ENCODE assay signal across 20 cellular contexts in the genomic region with DNA sequence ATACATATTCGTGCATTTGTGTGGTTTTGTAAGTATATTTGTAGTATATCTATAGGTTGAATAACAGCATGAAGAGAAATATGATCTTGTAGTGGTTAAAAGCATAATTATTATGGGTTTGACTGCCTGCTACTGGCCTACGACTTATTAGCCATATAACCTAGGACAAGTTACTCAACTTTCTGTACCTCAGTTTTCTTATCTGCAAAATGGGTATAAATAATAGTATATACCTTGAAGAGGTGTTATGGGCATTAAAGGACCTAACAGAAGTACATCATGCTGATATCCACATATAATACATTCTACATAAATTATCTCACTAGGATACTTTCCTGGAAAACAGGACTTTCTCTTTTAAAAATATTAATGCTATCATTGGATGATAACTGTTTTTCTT.
DNase-seq lines count a peak whose midpoint lies in the region; ATAC-seq, FAIRE-seq and TF ChIP-seq lines count a peak whose summit lies in the region.
"Had no signal": no experiment of that assay in that cellular context is flagged by ENCODE, and none has a peak within 500 bp of the region (broad histone marks: within the 10 kb centered on the region; RNA-seq: fewer than 3 reads in every experiment).

No MANE protein-coding gene starts in this region.

- DNase-seq in A549 (ENCODE audit: low read depth in 1 of 2, low spot score in 1 of 2) (no peak), HFFc6 (no peak), adipocyte (ENCODE audit: low read depth) (no peak), foreskin keratinocyte (no peak), esophagus muscularis mucosa (ENCODE audit: extremely low spot score) (no peak), NCI-H748 treated with DMSO at 0.1 percent for 48 hours (lab: John Stamatoyannopoulos, UW) (no peak)
- DNase-seq: CD8-positive, alpha-beta T cell; DMS79; H9; KBM-7; NCI-H1417; NCI-H187 treated with DMSO at 0.1 percent for 48 hours; NCI-H524; Right ventricle myocardium superior had no signal

- no peaks in the 10 kb centered on the region for H3K9me3 Mint-ChIP-seq in HFFc6
- H3K9me3 Mint-ChIP-seq: CD8-positive, alpha-beta T cell; H9 had no signal

- no peak for TF ChIP-seq RAD21 in A549 (conservative IDR thresholded peaks at IDR 0.05 in 1 of 2, IDR thresholded peaks at IDR 0.05 in 1 of 2)

- ATAC-seq in A549, result no peak
- ATAC-seq in foreskin keratinocyte, result no peak
- ATAC-seq in GM19035 (IDR thresholded peaks at IDR 0.05; ENCODE audit: unreplicated experiment), result no peak
- ATAC-seq in GM18907 (IDR thresholded peaks at IDR 0.05; ENCODE audit: unreplicated experiment), result no peak
- ATAC-seq: CD8-positive, alpha-beta T cell had no signal

- peak overlapping the region; percentile 69; the same call in 2 of the 3 replicates for H3K4me2 ChIP-seq in A549
- H3K4me2 ChIP-seq: BLaER1 treated with 17β-estradiol and CSF1 and Interleukin-3, amounts not matched to agents 10 nM and 100 nM had no signal

- intact Hi-C loops in esophagus muscularis mucosa (cut with DNase I), result no loop called here

- peaks cover 34% of the 10 kb centered on the region for H3K36me3 Mint-ChIP-seq in HFFc6 (ENCODE audit: low read depth)
- H3K36me3 Mint-ChIP-seq: CD8-positive, alpha-beta T cell had no signal

- H3K27me3 ChIP-seq in adipocyte (replicated peaks; ENCODE audit: control insufficient read depth, insufficient read depth, low read length), result no peaks in the 10 kb centered on the region
- H3K27me3 ChIP-seq in foreskin keratinocyte, result no peaks in the 10 kb centered on the region
- no peaks in the 10 kb centered on the region for H3K27me3 ChIP-seq in esophagus muscularis mucosa
- H3K27me3 ChIP-seq: BLaER1 treated with 17β-estradiol and CSF1 and Interleukin-3, amounts not matched to agents 10 nM and 100 nM had no signal

- no peaks in the 10 kb centered on the region; the same call in 1 of the 2 replicates for H3K27me3 Mint-ChIP-seq in HFFc6 (ENCODE audit: insufficient read depth)

- H3K27ac ChIP-seq in A549 (peak overlapping the region; percentile 76 to 79; a peak in 3 of 6 replicates), foreskin keratinocyte (peak overlapping the region; percentile 93), esophagus muscularis mucosa (replicated peaks in 1 of 4) (no peak overlapping the region)
- H3K27ac ChIP-seq: BLaER1 treated with 17β-estradiol and CSF1 and Interleukin-3, amounts not matched to agents 10 nM and 100 nM; SK-N-MC had no signal

- H3K9me3 ChIP-seq in A549, result no peaks in the 10 kb centered on the region
- H3K9me3 ChIP-seq in adipocyte (ENCODE audit: control insufficient read depth, low read length), result no peaks in the 10 kb centered on the region
- no peaks in the 10 kb centered on the region for H3K9me3 ChIP-seq in esophagus muscularis mucosa
- H3K9me3 ChIP-seq: BLaER1 treated with 17β-estradiol and CSF1 and Interleukin-3, amounts not matched to agents 10 nM and 100 nM had no signal

- peaks cover 88% of the 10 kb centered on the region for H3K4me1 Mint-ChIP-seq in HFFc6 (ENCODE audit: low read depth)

- no peak for TF ChIP-seq CTCF in A549 (IDR thresholded peaks at IDR 0.05)
- no peak for TF ChIP-seq CTCF in HFFc6 (IDR thresholded peaks at IDR 0.05)
- TF ChIP-seq CTCF in foreskin keratinocyte (conservative IDR thresholded peaks at IDR 0.05), result no peak
- no peak for TF ChIP-seq CTCF in esophagus muscularis mucosa (IDR thresholded peaks at IDR 0.05)

- TF ChIP-seq POLR2A in A549 (IDR thresholded peaks at IDR 0.05; ENCODE audit: low read length) (no peak), esophagus muscularis mucosa (IDR thresholded peaks at IDR 0.05; ENCODE audit: low read depth) (no peak)

- peak overlapping the region; percentile 95 for H3K27ac Mint-ChIP-seq in HFFc6
- H3K27ac Mint-ChIP-seq: CD8-positive, alpha-beta T cell; H9 had no signal

- WGBS in A549 (ENCODE audit: missing lambda C conversion rate), result 56% methylated on average over 2 of the region's 2 CpGs
- 82% methylated on average over 2 of the region's 2 CpGs for WGBS in esophagus muscularis mucosa

- CTCF ChIA-PET in A549 (lab: Yijun Ruan, JAX), result interaction anchor here (3.5 kb wide), 1 partner anchor 257 kb away, joined by 10 read pairs; no protein-coding TSS in a partner anchor

- no peaks in the 10 kb centered on the region for H3K36me3 ChIP-seq in adipocyte (ENCODE audit: control insufficient read depth, insufficient read depth, low read length, severe bottlenecking)
- H3K36me3 ChIP-seq in esophagus muscularis mucosa, result no peaks in the 10 kb centered on the region
- H3K36me3 ChIP-seq: BLaER1 treated with 17β-estradiol and CSF1 and Interleukin-3, amounts not matched to agents 10 nM and 100 nM had no signal

- H3K4me3 Mint-ChIP-seq in HFFc6, result no peak overlapping the region
- H3K4me3 Mint-ChIP-seq: CD8-positive, alpha-beta T cell; H9 had no signal

- H3K4me3 ChIP-seq in A549 (no peak overlapping the region), adipocyte (ENCODE audit: low read length) (no peak overlapping the region), esophagus muscularis mucosa (no peak overlapping the region)
- H3K4me3 ChIP-seq: BLaER1 treated with 17β-estradiol and CSF1 and Interleukin-3, amounts not matched to agents 10 nM and 100 nM; SK-N-MC had no signal

- FAIRE-seq in A549 (lab: Jason Lieb, UNC), result no peak
- FAIRE-seq: GM12892, GM18507 had no signal

- H3K4me1 ChIP-seq in A549, result peaks cover 51% of the 10 kb centered on the region
- H3K4me1 ChIP-seq in adipocyte (ENCODE audit: control insufficient read depth, insufficient read depth, low read length), result peaks cover 43% of the 10 kb centered on the region
- peaks cover 56% of the 10 kb centered on the region for H3K4me1 ChIP-seq in foreskin keratinocyte
- H3K4me1 ChIP-seq in esophagus muscularis mucosa, result peaks cover 0 to 1% (median 0%) of the 10 kb centered on the region in 4 donors

- POLR2A ChIA-PET in A549 (lab: Yijun Ruan, JAX), result no interaction called here

- no peak for TF ChIP-seq EP300 in A549 (IDR thresholded peaks at IDR 0.05)
- no peak for TF ChIP-seq EP300 in esophagus muscularis mucosa (IDR thresholded peaks at IDR 0.05)

- peak overlapping the region; percentile 28 for H3K9ac ChIP-seq in adipocyte (ENCODE audit: low read length)
- H3K9ac ChIP-seq: BLaER1 treated with 17β-estradiol and CSF1 and Interleukin-3, amounts not matched to agents 10 nM and 100 nM had no signal

TF ChIP-seq in A549, 52 proteins besides CTCF, POLR2A, EP300 and RAD21:
- TF ChIP-seq, protein P1, sequence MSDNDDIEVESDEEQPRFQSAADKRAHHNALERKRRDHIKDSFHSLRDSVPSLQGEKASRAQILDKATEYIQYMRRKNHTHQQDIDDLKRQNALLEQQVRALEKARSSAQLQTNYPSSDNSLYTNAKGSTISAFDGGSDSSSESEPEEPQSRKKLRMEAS (IDR thresholded peaks at IDR 0.05), result no peak
- TF ChIP-seq NFE2L2 (conservative IDR thresholded peaks at IDR 0.05; ENCODE audit: low read length) (no peak), KDM5A (IDR thresholded peaks at IDR 0.05) (no peak), FOSB (CRISPR knock-in tag; IDR thresholded peaks at IDR 0.05) (no peak), MYC (IDR thresholded peaks at IDR 0.05; ENCODE audit: borderline replicate concordance, low read length) (no peak), CBX8 (IDR thresholded peaks at IDR 0.05) (no peak), NR3C1 (IDR thresholded peaks at IDR 0.05) (no peak), FOXS1 (CRISPR knock-in tag; IDR thresholded peaks at IDR 0.05) (no peak), EHF (CRISPR knock-in tag; IDR thresholded peaks at IDR 0.05) (no peak), HOXA7 (CRISPR knock-in tag; IDR thresholded peaks at IDR 0.05) (no peak), JUN (IDR thresholded peaks at IDR 0.05) (no peak), RARB (CRISPR knock-in tag; IDR thresholded peaks at IDR 0.05) (no peak), ZNF302 (CRISPR knock-in tag; IDR thresholded peaks at IDR 0.05) (no peak)
- TF ChIP-seq, protein P2, sequence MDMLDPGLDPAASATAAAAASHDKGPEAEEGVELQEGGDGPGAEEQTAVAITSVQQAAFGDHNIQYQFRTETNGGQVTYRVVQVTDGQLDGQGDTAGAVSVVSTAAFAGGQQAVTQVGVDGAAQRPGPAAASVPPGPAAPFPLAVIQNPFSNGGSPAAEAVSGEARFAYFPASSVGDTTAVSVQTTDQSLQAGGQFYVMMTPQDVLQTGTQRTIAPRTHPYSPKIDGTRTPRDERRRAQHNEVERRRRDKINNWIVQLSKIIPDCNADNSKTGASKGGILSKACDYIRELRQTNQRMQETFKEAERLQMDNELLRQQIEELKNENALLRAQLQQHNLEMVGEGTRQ (IDR thresholded peaks at IDR 0.05), result no peak
- TF ChIP-seq, protein P3, sequence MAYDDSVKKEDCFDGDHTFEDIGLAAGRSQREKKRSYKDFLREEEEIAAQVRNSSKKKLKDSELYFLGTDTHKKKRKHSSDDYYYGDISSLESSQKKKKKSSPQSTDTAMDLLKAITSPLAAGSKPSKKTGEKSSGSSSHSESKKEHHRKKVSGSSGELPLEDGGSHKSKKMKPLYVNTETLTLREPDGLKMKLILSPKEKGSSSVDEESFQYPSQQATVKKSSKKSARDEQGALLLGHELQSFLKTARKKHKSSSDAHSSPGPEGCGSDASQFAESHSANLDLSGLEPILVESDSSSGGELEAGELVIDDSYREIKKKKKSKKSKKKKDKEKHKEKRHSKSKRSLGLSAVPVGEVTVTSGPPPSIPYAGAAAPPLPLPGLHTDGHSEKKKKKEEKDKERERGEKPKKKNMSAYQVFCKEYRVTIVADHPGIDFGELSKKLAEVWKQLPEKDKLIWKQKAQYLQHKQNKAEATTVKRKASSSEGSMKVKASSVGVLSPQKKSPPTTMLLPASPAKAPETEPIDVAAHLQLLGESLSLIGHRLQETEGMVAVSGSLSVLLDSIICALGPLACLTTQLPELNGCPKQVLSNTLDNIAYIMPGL (CRISPR knock-in tag; IDR thresholded peaks at IDR 0.05; ENCODE audit: borderline replicate concordance), result no peak

Comparison
In these comparisons a context has a peak if more than half of its experiments do, and no peak if none do; other contexts are left out.
1. H3K27ac ChIP-seq: peak in A549 (2 of 2) and foreskin keratinocyte (single experiment); none in esophagus muscularis mucosa (0 of 4).